22 cellular contexts compared by ENCODE assay signal in genomic region chr12:466762-467161, GRCh38. TPM values are rescaled to one million over a fixed set of nuclear protein-coding genes. Genes with fewer than 3 reads are reported as not detected.
DNase-seq lines count a peak whose midpoint lies in the region; ATAC-seq and TF ChIP-seq lines count a peak whose summit lies in the region.
"Had no signal": no experiment of that assay in that cellular context is flagged by ENCODE, and none has a peak within 500 bp of the region (broad histone marks: within the 10 kb centered on the region; RNA-seq: fewer than 3 reads in every experiment).

No MANE protein-coding gene starts in this region.

- DNase-seq in heart left ventricle (no peak), left ventricle myocardium superior (no peak), RPMI8226 (peak; percentile 22), lower lobe of right lung (no peak), upper lobe of left lung (no peak), NCI-H748 (lab: John Stamatoyannopoulos, UW; ENCODE audit: unreplicated experiment) (no peak)
- DNase-seq in activated CD4-positive, alpha-beta T cell treated with anti-CD3 and anti-CD28 coated beads, Interleukin-2, amount 50 U/mL, for 48 hours = no peak
- DNase-seq: 8988T; Caco-2; CD4-positive, alpha-beta memory T cell; DMS 273 treated with DMSO at 0.1 percent for 48 hours; DMS79 treated with DMSO at 0.1 percent for 48 hours; Kasumi-1; NCI-H1417 treated with DMSO at 0.1 percent for 48 hours; NCI-H2029; NCI-H226; NCI-H774; NK-92 treated with Interleukin-12 subunit alpha and Interleukin-12 subunit beta, amount 100 ng/mL, for 24 hours had no signal

- intact Hi-C loops in heart left ventricle (cut with DNase I) (no loop called here), left ventricle myocardium superior (cut with micrococcal nuclease) (no loop called here), lower lobe of right lung (cut with DNase I) (no loop called here)

- TF ChIP-seq CTCF in heart left ventricle (IDR thresholded peaks at IDR 0.05) (no peak), lower lobe of right lung (IDR thresholded peaks at IDR 0.05) (no peak), upper lobe of left lung (IDR thresholded peaks at IDR 0.05) (no peak)

- peak overlapping the region in 11 of 12 donors; percentile 70 to 86 (median 80) for H3K27ac ChIP-seq in heart left ventricle
- H3K27ac ChIP-seq in lower lobe of right lung = peak overlapping the region; percentile 67
- H3K27ac ChIP-seq in upper lobe of left lung = peak overlapping the region; percentile 48 to 74 (median 62)
- H3K27ac ChIP-seq: BLaER1 treated with 17β-estradiol and CSF1 and Interleukin-3, amounts not matched to agents 10 nM and 100 nM; SJSA1 had no signal

- ATAC-seq in heart left ventricle (no peak), left ventricle myocardium superior (no peak), lower lobe of right lung (no peak), upper lobe of left lung (ENCODE audit: low FRiP score in 2 of 2) (no peak)
- ATAC-seq: HCT116, Panc1 had no signal

- H3K27me3 ChIP-seq in heart left ventricle (peaks cover 0 to 22% (median 0%) of the 10 kb centered on the region in 9 donors), lower lobe of right lung (ENCODE audit: low read depth) (peaks cover 9% of the 10 kb centered on the region), upper lobe of left lung (no peaks in the 10 kb centered on the region)

- TF ChIP-seq POLR2A in heart left ventricle (IDR thresholded peaks at IDR 0.05) (no peak), upper lobe of left lung (IDR thresholded peaks at IDR 0.05) (no peak)

- H3K36me3 ChIP-seq in heart left ventricle = no peaks in the 10 kb centered on the region
- H3K36me3 ChIP-seq in lower lobe of right lung = no peaks in the 10 kb centered on the region
- H3K36me3 ChIP-seq in upper lobe of left lung = no peaks in the 10 kb centered on the region
- H3K36me3 ChIP-seq: BLaER1 treated with 17β-estradiol and CSF1 and Interleukin-3, amounts not matched to agents 10 nM and 100 nM; SJSA1 had no signal

- H3K4me3 ChIP-seq in heart left ventricle (no peak overlapping the region), lower lobe of right lung (no peak overlapping the region), upper lobe of left lung (no peak overlapping the region)
- H3K4me3 ChIP-seq: BLaER1 treated with 17β-estradiol and CSF1 and Interleukin-3, amounts not matched to agents 10 nM and 100 nM; SJSA1 had no signal

- peaks cover 0 to 73% (median 20%) of the 10 kb centered on the region in 12 donors for H3K4me1 ChIP-seq in heart left ventricle
- H3K4me1 ChIP-seq in lower lobe of right lung = peaks cover 4% of the 10 kb centered on the region
- peaks cover 0 to 9% (median 3%) of the 10 kb centered on the region in 4 donors for H3K4me1 ChIP-seq in upper lobe of left lung
- H3K4me1 ChIP-seq: BLaER1 treated with 17β-estradiol and CSF1 and Interleukin-3, amounts not matched to agents 10 nM and 100 nM had no signal

- H3K9me3 ChIP-seq in heart left ventricle (no peaks in the 10 kb centered on the region), lower lobe of right lung (no peaks in the 10 kb centered on the region), upper lobe of left lung (no peaks in the 10 kb centered on the region)
- H3K9me3 ChIP-seq: BLaER1 treated with 17β-estradiol and CSF1 and Interleukin-3, amounts not matched to agents 10 nM and 100 nM; Caco-2; SJSA1 had no signal

- no peak for TF ChIP-seq EP300 in upper lobe of left lung (IDR thresholded peaks at IDR 0.05)

- 51 to 63% (median 58%) methylated on average over 5 of the region's 5 CpGs for WGBS in heart left ventricle, 4 donors
- 65 to 71% methylated on average over 5 of the region's 5 CpGs for WGBS in upper lobe of left lung, 2 donors

RNA-seq across cellular contexts. Expression of gene B4GALNT3, which starts 7.0 kb away (rescaled TPM):
- total RNA-seq in heart left ventricle = 10 to 100 TPM; 19.3 to 59.4 (median 31.5) TPM
- polyA plus RNA-seq in heart left ventricle = 10 to 100 TPM; 34.6 to 38.7 TPM
- total RNA-seq in left ventricle myocardium superior = 49.6 TPM
- 20.6 TPM for total RNA-seq in lower lobe of right lung
- 10 to 100 TPM; 22.2 to 36.0 (median 26.9) TPM for total RNA-seq in upper lobe of left lung
- total RNA-seq: SJSA1 had no signal
